In the genomic region with DNA sequence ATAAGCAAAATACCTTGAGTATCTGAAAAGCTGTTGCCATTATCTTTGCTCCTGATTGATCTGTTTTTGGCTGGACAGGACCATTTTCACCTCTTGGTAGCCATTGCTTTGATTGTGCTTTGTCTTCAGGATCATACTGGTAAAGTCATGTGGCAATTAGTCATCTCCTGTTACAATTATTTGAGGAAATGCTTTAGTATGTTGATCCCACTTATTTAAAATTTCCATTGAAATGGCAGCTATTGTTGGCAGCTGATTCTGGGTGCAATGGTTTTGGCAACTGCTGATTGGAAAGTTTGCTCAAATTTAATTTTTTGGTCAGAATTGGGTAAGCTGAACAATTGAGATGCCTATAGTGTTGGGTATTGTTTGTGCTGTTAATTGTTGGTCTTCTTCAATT, we compare ENCODE assay signal across 1 cellular context.
TF ChIP-seq lines count a peak whose summit lies in the region.

No MANE protein-coding gene starts in this region.

TF ChIP-seq in GM23338, 12 proteins besides CTCF, POLR2A, EP300 and RAD21 (continued from another document):
- TF ChIP-seq, protein P1, sequence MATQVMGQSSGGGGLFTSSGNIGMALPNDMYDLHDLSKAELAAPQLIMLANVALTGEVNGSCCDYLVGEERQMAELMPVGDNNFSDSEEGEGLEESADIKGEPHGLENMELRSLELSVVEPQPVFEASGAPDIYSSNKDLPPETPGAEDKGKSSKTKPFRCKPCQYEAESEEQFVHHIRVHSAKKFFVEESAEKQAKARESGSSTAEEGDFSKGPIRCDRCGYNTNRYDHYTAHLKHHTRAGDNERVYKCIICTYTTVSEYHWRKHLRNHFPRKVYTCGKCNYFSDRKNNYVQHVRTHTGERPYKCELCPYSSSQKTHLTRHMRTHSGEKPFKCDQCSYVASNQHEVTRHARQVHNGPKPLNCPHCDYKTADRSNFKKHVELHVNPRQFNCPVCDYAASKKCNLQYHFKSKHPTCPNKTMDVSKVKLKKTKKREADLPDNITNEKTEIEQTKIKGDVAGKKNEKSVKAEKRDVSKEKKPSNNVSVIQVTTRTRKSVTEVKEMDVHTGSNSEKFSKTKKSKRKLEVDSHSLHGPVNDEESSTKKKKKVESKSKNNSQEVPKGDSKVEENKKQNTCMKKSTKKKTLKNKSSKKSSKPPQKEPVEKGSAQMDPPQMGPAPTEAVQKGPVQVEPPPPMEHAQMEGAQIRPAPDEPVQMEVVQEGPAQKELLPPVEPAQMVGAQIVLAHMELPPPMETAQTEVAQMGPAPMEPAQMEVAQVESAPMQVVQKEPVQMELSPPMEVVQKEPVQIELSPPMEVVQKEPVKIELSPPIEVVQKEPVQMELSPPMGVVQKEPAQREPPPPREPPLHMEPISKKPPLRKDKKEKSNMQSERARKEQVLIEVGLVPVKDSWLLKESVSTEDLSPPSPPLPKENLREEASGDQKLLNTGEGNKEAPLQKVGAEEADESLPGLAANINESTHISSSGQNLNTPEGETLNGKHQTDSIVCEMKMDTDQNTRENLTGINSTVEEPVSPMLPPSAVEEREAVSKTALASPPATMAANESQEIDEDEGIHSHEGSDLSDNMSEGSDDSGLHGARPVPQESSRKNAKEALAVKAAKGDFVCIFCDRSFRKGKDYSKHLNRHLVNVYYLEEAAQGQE (IDR thresholded peaks at IDR 0.05; ENCODE audit: unreplicated experiment) = no peak
TF ChIP-seq in GM23338: peak in this region for 0.
